Comparison of ENCODE assay signal across 1 cellular context in genomic region chr15:84878504-84878903, GRCh38.
TF ChIP-seq lines count a peak whose summit lies in the region.

No MANE protein-coding gene starts in this region.

TF ChIP-seq in K562, 482 proteins besides CTCF, POLR2A, EP300 and RAD21 (continued from another document):
- TF ChIP-seq E4F1 (CRISPR knock-in tag; IDR thresholded peaks at IDR 0.05; ENCODE audit: borderline replicate concordance) (no peak), ZNF318 (IDR thresholded peaks at IDR 0.05; ENCODE audit: borderline replicate concordance in 1 of 2, low read depth in 1 of 2) (no peak), GATA2 (CRISPR knock-in tag; IDR thresholded peaks at IDR 0.05) (peak; percentile 27; the same call in 1 of the 2 replicates), MCM3 (IDR thresholded peaks at IDR 0.05) (no peak), THAP7 (CRISPR knock-in tag; IDR thresholded peaks at IDR 0.05) (no peak), ZNF512 (tag; IDR thresholded peaks at IDR 0.05) (no peak), SMC3 (conservative IDR thresholded peaks at IDR 0.05; ENCODE audit: insufficient read depth, low read depth, low read length) (peak; percentile 71), XRCC5 (IDR thresholded peaks at IDR 0.05; ENCODE audit: low read depth, low read length) (peak; percentile 56; the same call in 1 of the 2 replicates), HMG20B (CRISPR knock-in tag; IDR thresholded peaks at IDR 0.05) (no peak), KLF16 (IDR thresholded peaks at IDR 0.05) (0 out of 2 replicates have a peak, but pooled peaks have one; percentile 23), YBX1 (IDR thresholded peaks at IDR 0.05) (no peak), SUPT5H (IDR thresholded peaks at IDR 0.05) (no peak), TRIM24 (IDR thresholded peaks at IDR 0.05) (no peak), YY1 (IDR thresholded peaks at IDR 0.05; ENCODE audit: borderline replicate concordance in 1 of 3, control insufficient read depth in 1 of 3, extremely low read depth in 1 of 3, insufficient read depth in 3 of 3, insufficient read length in 1 of 3, insufficient replicate concordance in 2 of 3, low read depth in 1 of 3, low read length in 2 of 3) (peak in 1 of 3 experiments; percentile 29), ZNF232 (CRISPR knock-in tag; IDR thresholded peaks at IDR 0.05) (no peak), ZFPM2 (CRISPR knock-in tag; IDR thresholded peaks at IDR 0.05) (no peak), ZKSCAN8 (CRISPR knock-in tag; IDR thresholded peaks at IDR 0.05) (no peak), L3MBTL2 (IDR thresholded peaks at IDR 0.05) (peak; percentile 10; the same call in 1 of the 2 replicates), ZNF584 (CRISPR knock-in tag; IDR thresholded peaks at IDR 0.05; ENCODE audit: low read depth) (no peak), BRF1 (IDR thresholded peaks at IDR 0.05; ENCODE audit: borderline replicate concordance, extremely low read depth, insufficient read length) (no peak), ZNF143 (CRISPR knock-in tag; IDR thresholded peaks at IDR 0.05) (peak; percentile 46; the same call in 1 of the 2 replicates), THAP12 (CRISPR knock-in tag; IDR thresholded peaks at IDR 0.05) (no peak), RB1 (IDR thresholded peaks at IDR 0.05; ENCODE audit: low read depth) (peak; percentile 60; the same call in 1 of the 2 replicates), DEAF1 (CRISPR knock-in tag; IDR thresholded peaks at IDR 0.05) (peak; percentile 18; the same call in 1 of the 2 replicates), FOXP1 (CRISPR knock-in tag; IDR thresholded peaks at IDR 0.05) (no peak), TAF15 (IDR thresholded peaks at IDR 0.05; ENCODE audit: low read depth, low read length) (no peak), CHD2 (IDR thresholded peaks at IDR 0.05; ENCODE audit: low read depth, low read length) (no peak), CTCFL (IDR thresholded peaks at IDR 0.05; ENCODE audit: borderline replicate concordance, insufficient read depth, low read depth, low read length, poor library complexity, severe bottlenecking) (peak; percentile 74), TSC22D4 (tag; IDR thresholded peaks at IDR 0.05) (no peak), MYC (IDR thresholded peaks at IDR 0.05; ENCODE audit: low read depth, low read length) (peak; percentile 48), MYC (CRISPR knock-in tag; IDR thresholded peaks at IDR 0.05; ENCODE audit: borderline replicate concordance, low read depth) (no peak)
